ENCODE assay signal across 8 cellular contexts in the genomic region with DNA sequence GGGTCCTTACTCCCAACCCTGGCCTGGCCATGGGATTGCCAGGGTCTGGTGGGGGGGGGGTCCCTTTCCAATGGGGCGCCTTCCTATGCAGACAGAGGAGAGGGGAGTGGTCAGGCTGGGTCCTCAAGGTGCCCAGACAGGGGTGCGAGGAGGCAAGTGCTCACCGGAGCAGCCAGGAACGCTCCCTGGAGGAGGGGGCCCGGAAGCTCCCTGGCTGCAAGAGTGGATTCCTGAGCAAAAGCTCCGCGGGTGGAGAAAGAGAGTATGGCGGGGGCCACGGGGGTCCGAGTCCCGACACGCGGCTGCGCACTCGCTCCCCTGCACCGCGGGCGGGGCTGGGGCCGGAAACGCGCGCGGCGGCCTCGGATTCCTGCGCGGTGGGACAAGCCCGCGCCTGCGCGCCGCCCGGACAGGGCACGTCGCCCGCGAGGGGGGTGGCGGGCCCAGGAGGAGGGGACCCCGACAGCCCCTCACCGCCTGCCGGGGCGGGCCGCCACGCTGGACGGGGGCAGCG. TPM values are rescaled to one million over a fixed set of nuclear protein-coding genes. Genes with fewer than 3 reads are reported as not detected.
DNase-seq lines count a peak whose midpoint lies in the region; ATAC-seq and TF ChIP-seq lines count a peak whose summit lies in the region.

No MANE protein-coding gene starts in this region.

- peak; percentile 31 for TF ChIP-seq POLR2A in GM10847 (IDR thresholded peaks at IDR 0.05; ENCODE audit: extremely low read depth, insufficient read length)

- ATAC-seq in HG03432 (IDR thresholded peaks at IDR 0.05; ENCODE audit: unreplicated experiment): peak; percentile 39
- peak; percentile 40 to 51 for ATAC-seq in lower lobe of right lung

- H3K9me3 ChIP-seq in colonic mucosa (no peaks in the 10 kb centered on the region), lower lobe of right lung (no peaks in the 10 kb centered on the region)

- H3K9ac ChIP-seq in colonic mucosa (ENCODE audit: low read depth in 2 of 2, low read length in 2 of 2): peak overlapping the region; percentile 65 to 87

- intact Hi-C loops in colonic mucosa (cut with DNase I) (loop anchor here (10.0 kb wide), 1 partner anchor 192 kb away; no protein-coding TSS in a partner anchor), lower lobe of right lung (cut with DNase I) (no loop called here)

- peak; percentile 70 for DNase-seq in activated CD4-positive, CD25-positive, alpha-beta regulatory T cell treated with anti-CD3 and anti-CD28 coated beads, Interleukin-2, amount 50 U/mL, for 72 hours
- DNase-seq in colonic mucosa: peak; percentile 59
- DNase-seq in lower lobe of right lung: peak; percentile 78
- peak; percentile 48 to 58 for DNase-seq in stimulated activated CD8-positive, alpha-beta memory T cell treated with anti-CD3 and anti-CD28 coated beads, Interleukin-2, amount 100 ng/mL, for 48 hours (ENCODE audit: low read depth in 2 of 2)
- DNase-seq in SK-N-DZ (ENCODE audit: low spot score): no peak
- no peak for DNase-seq in Kasumi-1 (lab: John Stamatoyannopoulos, UW)

- H3K36me3 ChIP-seq in colonic mucosa (no peaks in the 10 kb centered on the region), lower lobe of right lung (no peaks in the 10 kb centered on the region)

- H3K27ac ChIP-seq in colonic mucosa (peak overlapping the region; percentile 93), lower lobe of right lung (peak overlapping the region; percentile 89)

- peak overlapping the region; percentile 75 for H3K4me3 ChIP-seq in colonic mucosa
- peak overlapping the region; percentile 71 for H3K4me3 ChIP-seq in lower lobe of right lung

- TF ChIP-seq CTCF in colonic mucosa (IDR thresholded peaks at IDR 0.05): no peak
- no peak for TF ChIP-seq CTCF in lower lobe of right lung (IDR thresholded peaks at IDR 0.05)

- H3K27me3 ChIP-seq in colonic mucosa (peaks cover 11% of the 10 kb centered on the region), lower lobe of right lung (ENCODE audit: low read depth) (peaks cover 4% of the 10 kb centered on the region)

- H3K4me1 ChIP-seq in colonic mucosa: peaks cover 24% of the 10 kb centered on the region
- peaks cover 56% of the 10 kb centered on the region for H3K4me1 ChIP-seq in lower lobe of right lung

RNA-seq across cellular contexts. Expression of a gene that starts 27.7 kb away (rescaled TPM):
- 1 to 10 TPM; 1.0 TPM for total RNA-seq in colonic mucosa
- total RNA-seq in lower lobe of right lung: 7.2 TPM
- not detected in 2 replicates for polyA plus RNA-seq in SK-N-DZ (2014; cell fraction: cytosol; rRNA removed)
- not detected in 2 replicates for polyA plus RNA-seq in SK-N-DZ (2014; cell fraction: nucleus; rRNA removed)

Comparison
In these comparisons a context has a peak if more than half of its experiments do, and no peak if none do; other contexts are left out.
1. DNase-seq: peak in activated CD4-positive, CD25-positive, alpha-beta regulatory T cell treated with anti-CD3 and anti-CD28 coated beads, Interleukin-2, amount 50 U/mL, for 72 hours (single experiment), colonic mucosa (single experiment), lower lobe of right lung (single experiment) and stimulated activated CD8-positive, alpha-beta memory T cell treated with anti-CD3 and anti-CD28 coated beads, Interleukin-2, amount 100 ng/mL, for 48 hours (2 of 2); none in SK-N-DZ (single experiment) and Kasumi-1 (0 of 2).